23 cellular contexts compared by ENCODE assay signal in genomic region chr7:136399378-136399777, GRCh38.
"Had no signal": no experiment of that assay in that cellular context is flagged by ENCODE, and none has a peak within 500 bp of the region (broad histone marks: within the 10 kb centered on the region; RNA-seq: fewer than 3 reads in every experiment).

No MANE protein-coding gene starts in this region.

- H3K9me3 ChIP-seq: ascending aorta, breast epithelium, esophagus muscularis mucosa, heart right ventricle, left ventricle myocardium inferior, sigmoid colon, stomach, testis had no signal

- H3K9ac ChIP-seq: parathyroid adenoma had no signal

- ATAC-seq: activated T-cell treated with anti-CD3 and anti-CD28 coated beads, Interleukin-2, amount 50 U/mL, for 72 hours; heart right ventricle; naive thymus-derived CD8-positive, alpha-beta T cell; stimulated activated effector memory CD8-positive, alpha-beta T cell treated with anti-CD3 and anti-CD28 coated beads, Interleukin-12 subunit alpha, Interleukin-12 subunit beta, amount 100 ng/mL, for 72 hours had no signal

- H3K79me2 ChIP-seq: parathyroid adenoma had no signal

- H3K4me1 ChIP-seq: ascending aorta, breast epithelium, esophagus muscularis mucosa, heart right ventricle, left ventricle myocardium inferior, parathyroid adenoma, stomach, testis had no signal

- H2AFZ ChIP-seq: parathyroid adenoma had no signal

- H3K4me3 ChIP-seq: ascending aorta, breast epithelium, esophagus muscularis mucosa, heart right ventricle, left ventricle myocardium inferior, sigmoid colon, stomach, testis had no signal

- H3K36me3 ChIP-seq: ascending aorta, breast epithelium, esophagus muscularis mucosa, heart right ventricle, left ventricle myocardium inferior, sigmoid colon, stomach had no signal

- DNase-seq: activated CD4-positive, alpha-beta T cell treated with anti-CD3 and anti-CD28 coated beads for 1 hour; activated CD8-positive, alpha-beta memory T cell treated with anti-CD3 and anti-CD28 coated beads for 24 hours; activated CD8-positive, alpha-beta memory T cell treated with anti-CD3 and anti-CD28 coated beads, Interleukin-2, amount 50 U/mL, for 48 hours; activated effector memory CD4-positive, alpha-beta T cell treated with anti-CD3 and anti-CD28 coated beads, Interleukin-2, amount 50 U/mL, for 16 hours; activated T-cell treated with anti-CD3 and anti-CD28 coated beads, Interleukin-2, amount 50 U/mL, for 72 hours; effector CD8-positive, alpha-beta T cell; heart right ventricle; immature natural killer cell; kidney glomerular epithelial cell; left ventricle myocardium inferior; naive thymus-derived CD8-positive, alpha-beta T cell; sigmoid colon; stimulated activated CD4-positive, alpha-beta T cell treated with anti-CD3 and anti-CD28 coated beads, Interleukin-4, amount 100 ng/mL, for 24 hours; stomach; T-helper 1 cell; T-helper 9 cell; testis had no signal

- H3K27ac ChIP-seq: ascending aorta, breast epithelium, esophagus muscularis mucosa, heart right ventricle, left ventricle myocardium inferior, parathyroid adenoma, sigmoid colon, stomach, testis, VCaP had no signal

- H3K27me3 ChIP-seq: ascending aorta, breast epithelium, esophagus muscularis mucosa, heart right ventricle, sigmoid colon, stomach, testis had no signal
